16 cellular contexts compared by ENCODE assay signal in the genomic region with DNA sequence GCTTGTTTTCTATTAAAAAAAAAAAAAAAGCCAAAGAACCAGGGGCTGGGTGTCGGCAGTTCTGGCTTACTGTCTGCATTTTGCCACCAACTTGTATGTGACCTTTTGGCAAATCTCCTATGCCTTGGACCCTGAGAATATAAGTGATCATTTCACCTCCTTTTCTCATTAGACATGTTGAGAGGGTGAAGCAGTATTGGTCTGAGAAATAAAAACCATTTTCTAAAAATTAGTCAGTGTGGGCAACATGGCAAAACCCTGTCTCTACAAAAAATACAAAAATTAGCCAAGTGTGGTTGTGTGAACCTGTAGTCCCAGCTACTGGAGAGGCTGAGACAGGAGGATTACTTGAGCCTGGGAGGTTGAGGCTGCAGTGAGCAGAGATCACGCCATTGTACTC.
DNase-seq lines count a peak whose midpoint lies in the region; ATAC-seq lines count a peak whose summit lies in the region.
"Had no signal": no experiment of that assay in that cellular context is flagged by ENCODE, and none has a peak within 500 bp of the region (broad histone marks: within the 10 kb centered on the region; RNA-seq: fewer than 3 reads in every experiment).

No MANE protein-coding gene starts in this region.

- DNase-seq in memory B cell (ENCODE audit: low spot score in 2 of 2) (no peak), NCI-H146 treated with DMSO at 0.1 percent for 48 hours (lab: John Stamatoyannopoulos, UW; ENCODE audit: unreplicated experiment) (no peak), KBM-7 (no peak)
- no peak for DNase-seq in stimulated activated naive B cell treated with anti-CD40 and anti-IgM and Interleukin-4, amounts not matched to agents 10 μg/mL and 1 μg/mL and 100 μg/mL, for 72 hours
- DNase-seq in activated CD8-positive, alpha-beta memory T cell treated with anti-CD3 and anti-CD28 coated beads, Interleukin-2, amount 50 U/mL, for 4 hours: no peak
- DNase-seq: ACHN; Calu3; CD8-positive, alpha-beta T cell; DMS79 treated with DMSO at 0.1 percent for 48 hours; GF-D8; HFFc6 had no signal

- H3K36me3 ChIP-seq in BLaER1: no peaks in the 10 kb centered on the region

- no peak overlapping the region for H3K27ac ChIP-seq in BLaER1

- no peak overlapping the region for H3K9ac ChIP-seq in BLaER1

- H3K4me1 Mint-ChIP-seq in IgD-negative memory B cell (peaks cover 0 to 8% (median 6%) of the 10 kb centered on the region in 3 donors), memory B cell (peaks cover 7% of the 10 kb centered on the region)
- peaks cover 5 to 8% of the 10 kb centered on the region in 2 donors for H3K4me1 Mint-ChIP-seq in stimulated activated naive B cell treated with anti-CD40 and anti-IgM and Interleukin-4, amounts not matched to agents 10 μg/mL and 1 μg/mL and 100 μg/mL, for 72 hours

- H3K36me3 Mint-ChIP-seq in IgD-negative memory B cell: peaks cover 2% of the 10 kb centered on the region
- H3K36me3 Mint-ChIP-seq in memory B cell: peaks cover 33% of the 10 kb centered on the region
- H3K36me3 Mint-ChIP-seq in stimulated activated naive B cell treated with anti-CD40 and anti-IgM and Interleukin-4, amounts not matched to agents 10 μg/mL and 1 μg/mL and 100 μg/mL, for 72 hours: peaks cover 30 to 31% of the 10 kb centered on the region in 2 donors

- no peaks in the 10 kb centered on the region for H4K20me1 ChIP-seq in BLaER1

- H3K4me2 ChIP-seq in BLaER1: peak overlapping the region; percentile 39
- H3K4me2 ChIP-seq: GM23338 had no signal

- no peak overlapping the region for H3K4me3 ChIP-seq in BLaER1
- H3K4me3 ChIP-seq: GM23338 had no signal

- H3K4me3 Mint-ChIP-seq in IgD-negative memory B cell: no peak overlapping the region
- no peak overlapping the region for H3K4me3 Mint-ChIP-seq in memory B cell
- H3K4me3 Mint-ChIP-seq in stimulated activated naive B cell treated with anti-CD40 and anti-IgM and Interleukin-4, amounts not matched to agents 10 μg/mL and 1 μg/mL and 100 μg/mL, for 72 hours: no peak overlapping the region
- H3K4me3 Mint-ChIP-seq: CD8-positive, alpha-beta T cell; GM23338; HFFc6 had no signal

- H3K9me3 ChIP-seq in BLaER1: no peaks in the 10 kb centered on the region

- in situ Hi-C loops in KBM-7 (cut with MboI; ENCODE audit: low pct_unique_long_range_greater_than_20kb, low sequenced_read_pairs): no loop called here

- no peak for ATAC-seq in memory B cell (ENCODE audit: low read depth)
- ATAC-seq in stimulated activated naive B cell treated with anti-CD40 and anti-IgM and Interleukin-4, amounts not matched to agents 10 μg/mL and 1 μg/mL and 100 μg/mL, for 72 hours (replicated peaks): peak; percentile 41 to 62
- ATAC-seq: CD8-positive, alpha-beta T cell; GM23338; HCT116; HepG2 had no signal

- H3K9me3 Mint-ChIP-seq in IgD-negative memory B cell: no peaks in the 10 kb centered on the region
- H3K9me3 Mint-ChIP-seq in memory B cell: no peaks in the 10 kb centered on the region
- H3K9me3 Mint-ChIP-seq in stimulated activated naive B cell treated with anti-CD40 and anti-IgM and Interleukin-4, amounts not matched to agents 10 μg/mL and 1 μg/mL and 100 μg/mL, for 72 hours: no peaks in the 10 kb centered on the region
- H3K9me3 Mint-ChIP-seq: CD8-positive, alpha-beta T cell; GM23338 had no signal

- peaks cover 37% of the 10 kb centered on the region for H3K4me1 ChIP-seq in BLaER1

- no peaks in the 10 kb centered on the region for H3K27me3 ChIP-seq in BLaER1

- H3K27ac Mint-ChIP-seq in IgD-negative memory B cell: peak overlapping the region in 2 of 3 donors; percentile 43 to 64
- H3K27ac Mint-ChIP-seq in memory B cell: peak overlapping the region; percentile 79
- H3K27ac Mint-ChIP-seq in stimulated activated naive B cell treated with anti-CD40 and anti-IgM and Interleukin-4, amounts not matched to agents 10 μg/mL and 1 μg/mL and 100 μg/mL, for 72 hours: peak overlapping the region; percentile 40
- H3K27ac Mint-ChIP-seq: CD8-positive, alpha-beta T cell; HFFc6 had no signal

- H3K27me3 Mint-ChIP-seq in IgD-negative memory B cell: no peaks in the 10 kb centered on the region
- no peaks in the 10 kb centered on the region for H3K27me3 Mint-ChIP-seq in memory B cell
- no peaks in the 10 kb centered on the region for H3K27me3 Mint-ChIP-seq in stimulated activated naive B cell treated with anti-CD40 and anti-IgM and Interleukin-4, amounts not matched to agents 10 μg/mL and 1 μg/mL and 100 μg/mL, for 72 hours
